Comparison of ENCODE assay signal across 8 cellular contexts in genomic region chr17:28571255-28572122, GRCh38. TPM values are rescaled to one million over a fixed set of nuclear protein-coding genes. Genes with fewer than 3 reads are reported as not detected.
DNase-seq lines count a peak whose midpoint lies in the region; ATAC-seq and TF ChIP-seq lines count a peak whose summit lies in the region.

TSS of gene PIGS (minus strand) at chr17:28571524. CDS start at chr17:28571496, 28 bp downstream.

- H4K20me1 ChIP-seq in PC-9 (ENCODE audit: insufficient read depth): no peaks in the 10 kb centered on the region

- H3K4me1 ChIP-seq in PC-9 (replicated peaks; ENCODE audit: insufficient read depth): peaks cover 17% of the 10 kb centered on the region

- no peaks in the 10 kb centered on the region for H3K36me3 ChIP-seq in PC-9 (ENCODE audit: low read depth)

- intact Hi-C loops in PC-9 (cut with micrococcal nuclease; ENCODE audit: unreplicated experiment): no loop called here

- peak; percentile 81 for DNase-seq in DMS 273 treated with DMSO at 0.1 percent for 48 hours (lab: John Stamatoyannopoulos, UW)
- peak; percentile 84 to 92 for DNase-seq in PC-9
- peak; percentile 89 for DNase-seq in activated T-cell treated with anti-CD3 and anti-CD28 coated beads, Interleukin-2, amount 50 U/mL, for 1 hour
- DNase-seq in epithelial cell of proximal tubule (ENCODE audit: low read depth): peak; percentile 36
- DNase-seq in mucosa of gallbladder (ENCODE audit: low spot score): peak; percentile 95
- DNase-seq in stimulated activated CD8-positive, alpha-beta memory T cell treated with anti-CD3 and anti-CD28 coated beads, Interleukin-4, amount 100 ng/mL, for 24 hours (ENCODE audit: low read depth): peak; percentile 91

- TF ChIP-seq RAD21 in Ishikawa (IDR thresholded peaks at IDR 0.05; ENCODE audit: low read depth): no peak

- no peaks in the 10 kb centered on the region for H3K9me2 ChIP-seq in PC-9 (ENCODE audit: insufficient read depth)

- H3K4me3 ChIP-seq in PC-9: peak within 1 kb of the TSS; percentile 81
- peak within 1 kb of the TSS; percentile 99 for H3K4me3 ChIP-seq in epithelial cell of proximal tubule (ENCODE audit: low read depth, low read length)

- no peak within 1 kb of the TSS for H3K27ac ChIP-seq in PC-9

- H3K27me3 ChIP-seq in PC-9 (ENCODE audit: insufficient read depth, low read depth): no peaks in the 10 kb centered on the region

- CTCF ChIA-PET in PC-9 (lab: Charles Lee): interaction anchor here (0.5 kb wide), 1 partner anchor 440 kb away, joined by 6 read pairs; no protein-coding TSS in a partner anchor

- POLR2A ChIA-PET in PC-9 (lab: Charles Lee; ENCODE audit: unreplicated experiment): interaction anchor here (0.5 to 0.7 kb wide), 6 partner anchors 25 to 938 kb away, joined by 3 to 15 read pairs (median 6); no protein-coding TSS in a partner anchor

- peaks cover 11% of the 10 kb centered on the region for H3K79me2 ChIP-seq in PC-9 (ENCODE audit: low read depth)

- no TSS peak for BruUV-seq in PC-9 (replicated peaks; lab: Mats Ljungman, UMichigan)

- TF ChIP-seq CTCF in PC-9 (conservative IDR thresholded peaks at IDR 0.05) (no peak), epithelial cell of proximal tubule (conservative IDR thresholded peaks at IDR 0.05; ENCODE audit: low read depth, low read length) (no peak)

- peaks cover 5% of the 10 kb centered on the region; the same call in 1 of the 2 replicates for H3F3A ChIP-seq in PC-9 (ENCODE audit: insufficient read depth, low read depth)

- peak within 1 kb of the TSS; percentile 88 for H3K4me2 ChIP-seq in PC-9

- H3K9me3 ChIP-seq in PC-9 (ENCODE audit: insufficient read depth, low read depth): no peaks in the 10 kb centered on the region

- ATAC-seq in GM21529 (IDR thresholded peaks at IDR 0.05; ENCODE audit: unreplicated experiment): peak; percentile 78

- no peak for TF ChIP-seq EP300 in Ishikawa (IDR thresholded peaks at IDR 0.05; ENCODE audit: borderline replicate concordance)

- H2AFZ ChIP-seq in PC-9: peak within 1 kb of the TSS; percentile 95

TF ChIP-seq in Ishikawa, 13 proteins besides CTCF, POLR2A, EP300 and RAD21:
- no peak for TF ChIP-seq NFIC (IDR thresholded peaks at IDR 0.05)
- peak; percentile 91 for TF ChIP-seq TAF1 (IDR thresholded peaks at IDR 0.05; ENCODE audit: low read depth)
- TF ChIP-seq ZBTB7A (IDR thresholded peaks at IDR 0.05; ENCODE audit: low read depth): peak; percentile 81; the same call in 1 of the 2 replicates
- no peak for TF ChIP-seq REST (IDR thresholded peaks at IDR 0.05; ENCODE audit: low read depth)
- peak; percentile 90 for TF ChIP-seq YY1 (IDR thresholded peaks at IDR 0.05; ENCODE audit: low read depth)

RNA-seq across cellular contexts. Expression of gene PIGS, which starts in this region (rescaled TPM):
- total RNA-seq in PC-9 (2021) (57.6 and 64.2 TPM in 2 replicates), epithelial cell of proximal tubule (47.2 and 55.6 TPM in 2 replicates), mucosa of gallbladder (65.9 TPM)

Comparison
In these comparisons a context has a peak if more than half of its experiments do, and no peak if none do; other contexts are left out.
1. DNase-seq: peak in every context shown above with its lines; median percentile 95 in mucosa of gallbladder; 91 in stimulated activated CD8-positive, alpha-beta memory T cell treated with anti-CD3 and anti-CD28 coated beads, Interleukin-4, amount 100 ng/mL, for 24 hours; 89 in activated T-cell treated with anti-CD3 and anti-CD28 coated beads, Interleukin-2, amount 50 U/mL, for 1 hour; 88 in PC-9; 81 in DMS 273 treated with DMSO at 0.1 percent for 48 hours; 36 in epithelial cell of proximal tubule.